ENCODE assay signal across 10 cellular contexts in the genomic region with DNA sequence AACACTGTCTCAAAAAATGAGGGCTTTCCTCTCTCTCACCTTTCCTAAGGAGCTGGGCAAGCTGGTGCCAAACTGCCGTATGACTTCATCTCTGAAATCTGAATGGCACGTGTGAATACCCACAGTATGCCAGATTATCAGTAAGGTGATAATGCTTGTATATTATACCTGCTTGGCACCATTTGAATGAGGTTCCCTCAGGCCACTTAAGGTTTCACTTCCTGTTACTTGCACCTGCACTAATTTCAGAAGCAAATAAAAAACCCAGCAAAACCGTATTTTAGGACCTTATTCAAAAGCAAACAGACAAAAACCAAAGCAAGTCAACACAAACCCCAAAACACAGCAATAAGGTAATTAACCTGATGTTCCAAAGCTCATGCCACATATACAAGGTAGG. TPM values are rescaled to one million over a fixed set of nuclear protein-coding genes. Genes with fewer than 3 reads are reported as not detected.
DNase-seq lines count a peak whose midpoint lies in the region; ATAC-seq, FAIRE-seq and TF ChIP-seq lines count a peak whose summit lies in the region.
"Had no signal": no experiment of that assay in that cellular context is flagged by ENCODE, and none has a peak within 500 bp of the region (broad histone marks: within the 10 kb centered on the region; RNA-seq: fewer than 3 reads in every experiment).

No MANE protein-coding gene starts in this region.

- no peak for TF ChIP-seq POLR2A in GM18505 (IDR thresholded peaks at IDR 0.05; ENCODE audit: borderline replicate concordance, extremely low read depth, insufficient read depth, insufficient read length)

- no peaks in the 10 kb centered on the region for H3K9me3 Mint-ChIP-seq in immature natural killer cell

- H3K27me3 Mint-ChIP-seq in immature natural killer cell (ENCODE audit: low read depth in 3 of 3) = peaks cover 0 to 1% (median 0%) of the 10 kb centered on the region in 3 donors
- H3K27me3 Mint-ChIP-seq: CD4-positive, CD25-positive, alpha-beta regulatory T cell had no signal

- no peak overlapping the region for H3K4me3 ChIP-seq in smooth muscle cell

- H3K4me3 Mint-ChIP-seq in immature natural killer cell = no peak overlapping the region
- H3K4me3 Mint-ChIP-seq: CD4-positive, CD25-positive, alpha-beta regulatory T cell had no signal

- FAIRE-seq in GM19239 (lab: Jason Lieb, UNC) = no peak

- 86% methylated on average over 3 of the region's 3 CpGs for WGBS in smooth muscle cell (ENCODE audit: low lambda C conversion rate)

- no peaks in the 10 kb centered on the region for H3K36me3 ChIP-seq in smooth muscle cell (ENCODE audit: low read depth)

- H2AFZ ChIP-seq in smooth muscle cell (ENCODE audit: low read depth) = no peak overlapping the region

- H3K9ac ChIP-seq in smooth muscle cell (ENCODE audit: low read depth) = no peak overlapping the region

- H3K79me2 ChIP-seq in smooth muscle cell (ENCODE audit: low read depth) = peaks cover 24% of the 10 kb centered on the region

- no peak overlapping the region for H3K4me2 ChIP-seq in smooth muscle cell

- H3K27ac Mint-ChIP-seq in immature natural killer cell = no peak overlapping the region
- H3K27ac Mint-ChIP-seq: CD4-positive, CD25-positive, alpha-beta regulatory T cell had no signal

- peaks cover 3% of the 10 kb centered on the region for H3K4me1 ChIP-seq in smooth muscle cell (ENCODE audit: low read depth)

- no peaks in the 10 kb centered on the region for H3K9me3 ChIP-seq in smooth muscle cell (replicated peaks; ENCODE audit: low read depth)

- no peak overlapping the region for H3K27ac ChIP-seq in smooth muscle cell (ENCODE audit: low read depth)
- H3K27ac ChIP-seq: RWPE1 had no signal

- no peaks in the 10 kb centered on the region for H3K27me3 ChIP-seq in smooth muscle cell (ENCODE audit: low read depth)

- H3K36me3 Mint-ChIP-seq in immature natural killer cell = peaks cover 0 to 4% (median 3%) of the 10 kb centered on the region in 3 donors

- no peak for TF ChIP-seq CTCF in smooth muscle cell (IDR thresholded peaks at IDR 0.05; ENCODE audit: borderline replicate concordance, insufficient read depth, poor library complexity, severe bottlenecking)

- DNase-seq in RPMI8226 = peak; percentile 86
- no peak for DNase-seq in smooth muscle cell (lab: John Stamatoyannopoulos, UW; ENCODE audit: unreplicated experiment)
- no peak for DNase-seq in activated CD4-positive, alpha-beta T cell treated with anti-CD3 and anti-CD28 coated beads for 48 hours
- DNase-seq in immature natural killer cell = no peak
- no peak for DNase-seq in GM19239 (ENCODE audit: insufficient read length, low spot score)

- no peaks in the 10 kb centered on the region for H4K20me1 ChIP-seq in smooth muscle cell (ENCODE audit: low read depth)

- peaks cover 0 to 5% of the 10 kb centered on the region in 2 donors for H3K4me1 Mint-ChIP-seq in immature natural killer cell

- ATAC-seq in GM18505 (IDR thresholded peaks at IDR 0.05; ENCODE audit: unreplicated experiment) = peak; percentile 84
- peak; percentile 89 for ATAC-seq in GM21423 (IDR thresholded peaks at IDR 0.05; ENCODE audit: unreplicated experiment)
- peak; percentile 80 for ATAC-seq in HG03103 (IDR thresholded peaks at IDR 0.05; ENCODE audit: low read depth, unreplicated experiment)

- H3F3A ChIP-seq in smooth muscle cell (ENCODE audit: low read depth) = no peaks in the 10 kb centered on the region

RNA-seq across cellular contexts. Expression of gene FOXP1, which starts 19.7 kb away (rescaled TPM):
- 68.0 and 68.3 TPM in 2 replicates for total RNA-seq in smooth muscle cell
- 40.9 and 49.5 TPM in 2 replicates for polyA plus RNA-seq in smooth muscle cell
- 100 to 1,000 TPM in 1 of 3 donors, 10 to 100 TPM in 2; 68.2 to 133 (median 84.0) TPM for polyA plus RNA-seq in immature natural killer cell
